8 cellular contexts compared by ENCODE assay signal in the genomic region with DNA sequence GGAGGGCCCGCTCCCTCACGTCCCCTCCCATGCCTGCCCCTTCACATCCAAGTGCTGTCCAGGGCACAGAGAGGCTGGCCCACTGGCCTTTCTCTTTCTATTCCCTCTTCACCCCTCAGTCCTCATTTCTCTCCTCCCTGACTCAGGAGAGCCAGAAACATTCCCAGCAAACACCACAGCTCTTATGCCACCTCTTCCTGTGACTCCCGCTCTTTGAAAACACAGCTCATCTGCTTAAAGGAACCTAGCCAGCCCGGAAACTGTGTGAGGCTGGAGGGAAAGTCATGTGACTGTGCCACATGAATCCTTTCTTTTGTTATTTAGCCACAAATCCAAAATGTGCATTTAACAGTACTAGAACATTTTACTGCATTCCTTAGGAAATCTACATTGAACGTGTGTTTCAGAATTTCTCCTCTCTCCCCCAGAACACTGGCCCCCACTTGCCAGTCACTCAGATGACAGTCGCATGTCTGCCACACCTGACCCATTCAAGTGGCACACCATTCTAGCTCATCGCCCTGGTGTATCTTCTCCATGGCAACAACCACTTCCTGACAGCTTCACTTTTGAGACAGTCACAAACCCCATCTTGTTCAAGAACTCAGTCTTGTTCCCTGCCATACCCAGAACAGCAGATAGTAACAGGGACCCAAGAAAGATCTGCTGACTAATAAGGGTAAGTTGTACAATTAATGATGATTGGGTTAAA. TPM values are rescaled to one million over a fixed set of nuclear protein-coding genes. Genes with fewer than 3 reads are reported as not detected.
A peak's percentile ranks its signal among the peaks of the same experiment; 100 is the strongest.
DNase-seq lines count a peak whose midpoint lies in the region.

No MANE protein-coding gene starts in this region.

- H2BK15ac ChIP-seq in mesenchymal stem cell (ENCODE audit: low read depth, poor library complexity, severe bottlenecking) = peak overlapping the region; percentile 34

- intact Hi-C loops in activated T-helper 2 cell treated with anti-CD3 and anti-CD28 coated beads, Interferon-gamma antibody, Interleukin-2, Interleukin-4, amounts not matched to agents 10 μg/mL and 5 μg/mL and 100 μg/mL, durations not matched to agents 14 hours and 24 hours and 36 hours (cut with micrococcal nuclease) = loop anchor here (2.0 to 5.0 kb wide), 2 partner anchors 13 to 87 kb away; no protein-coding TSS in a partner anchor

- H3K4me3 ChIP-seq in mesenchymal stem cell (ENCODE audit: insufficient read depth in 1 of 2, low read depth in 1 of 2, low read length in 2 of 2) = no peak overlapping the region

- no peak overlapping the region for H3K9ac ChIP-seq in mesenchymal stem cell (ENCODE audit: low read length)

- H3K9me3 ChIP-seq in mesenchymal stem cell (ENCODE audit: control insufficient read depth, low read length) = no peaks in the 10 kb centered on the region

- H4K91ac ChIP-seq in mesenchymal stem cell (ENCODE audit: low read length) = no peak overlapping the region

- peaks cover 5% of the 10 kb centered on the region for H3K4me1 ChIP-seq in mesenchymal stem cell (ENCODE audit: control insufficient read depth, insufficient read depth, low read depth, low read length)

- H3K27me3 ChIP-seq in mesenchymal stem cell (ENCODE audit: control insufficient read depth in 1 of 2, insufficient read depth in 1 of 2, low read length in 2 of 2) = no peaks in the 10 kb centered on the region

- no peak overlapping the region for H3K4me2 ChIP-seq in mesenchymal stem cell (ENCODE audit: low read length, poor library complexity, severe bottlenecking)

- H3K27ac ChIP-seq in mesenchymal stem cell (ENCODE audit: low read length, poor library complexity, severe bottlenecking) = no peak overlapping the region

- H2AFZ ChIP-seq in mesenchymal stem cell (ENCODE audit: low read depth, low read length) = no peak overlapping the region

- H2BK5ac ChIP-seq in mesenchymal stem cell (ENCODE audit: low read depth, low read length, poor library complexity, severe bottlenecking) = no peak overlapping the region

- peaks cover 6 to 9% of the 10 kb centered on the region in 2 experiments for H3K36me3 ChIP-seq in mesenchymal stem cell (ENCODE audit: control insufficient read depth in 1 of 2, insufficient read depth in 2 of 2, low read depth in 1 of 2, low read length in 2 of 2)

- no peak overlapping the region for H3K18ac ChIP-seq in mesenchymal stem cell (ENCODE audit: low read depth in 1 of 2, low read length in 2 of 2)

- H3K27me3 Mint-ChIP-seq in activated T-helper 2 cell treated with anti-CD3 and anti-CD28 coated beads, Interferon-gamma antibody, Interleukin-2, Interleukin-4, amounts not matched to agents 10 μg/mL and 5 μg/mL and 100 μg/mL, durations not matched to agents 14 hours and 24 hours and 36 hours (ENCODE audit: low read depth) = no peaks in the 10 kb centered on the region

- no peaks in the 10 kb centered on the region for H3K36me3 Mint-ChIP-seq in activated T-helper 2 cell treated with anti-CD3 and anti-CD28 coated beads, Interferon-gamma antibody, Interleukin-2, Interleukin-4, amounts not matched to agents 10 μg/mL and 5 μg/mL and 100 μg/mL, durations not matched to agents 14 hours and 24 hours and 36 hours (ENCODE audit: low read depth)

- peak overlapping the region; percentile 54 for H3K4me3 Mint-ChIP-seq in activated T-helper 2 cell treated with anti-CD3 and anti-CD28 coated beads, Interferon-gamma antibody, Interleukin-2, Interleukin-4, amounts not matched to agents 10 μg/mL and 5 μg/mL and 100 μg/mL, durations not matched to agents 14 hours and 24 hours and 36 hours (ENCODE audit: low read depth)

- H2AK5ac ChIP-seq in mesenchymal stem cell (ENCODE audit: low read length, severe bottlenecking) = no peak overlapping the region

- DNase-seq in GM04504 (ENCODE audit: low read depth) = peak; percentile 17
- peak; percentile 85 for DNase-seq in NCI-H2029 (lab: John Stamatoyannopoulos, UW)
- peak; percentile 65 for DNase-seq in activated T-helper 2 cell treated with anti-CD3 and anti-CD28 coated beads, Interferon-gamma antibody, Interleukin-2, Interleukin-4, amounts not matched to agents 10 μg/mL and 5 μg/mL and 100 μg/mL, durations not matched to agents 14 hours and 24 hours and 36 hours (ENCODE audit: low spot score)
- DNase-seq in mesenchymal stem cell = no peak
- DNase-seq in HuH-7.5 (ENCODE audit: low spot score) = no peak
- DNase-seq in islet precursor cell = no peak
- DNase-seq in NCI-H1048 (lab: John Stamatoyannopoulos, UW) = no peak
- no peak for DNase-seq in LoVo (ENCODE audit: low spot score)

- H3K14ac ChIP-seq in mesenchymal stem cell (ENCODE audit: low read length in 2 of 2) = no peak overlapping the region

- no peak overlapping the region for H4K8ac ChIP-seq in mesenchymal stem cell (ENCODE audit: low read length)

- no peak overlapping the region for H2BK120ac ChIP-seq in mesenchymal stem cell (ENCODE audit: low read depth, low read length)

- H3K4ac ChIP-seq in mesenchymal stem cell (ENCODE audit: low read depth in 1 of 2, low read length in 2 of 2) = no peak overlapping the region

- no peak overlapping the region for H3K23ac ChIP-seq in mesenchymal stem cell (ENCODE audit: low read length in 2 of 2)

- H3K27ac Mint-ChIP-seq in activated T-helper 2 cell treated with anti-CD3 and anti-CD28 coated beads, Interferon-gamma antibody, Interleukin-2, Interleukin-4, amounts not matched to agents 10 μg/mL and 5 μg/mL and 100 μg/mL, durations not matched to agents 14 hours and 24 hours and 36 hours = peak overlapping the region; percentile 73

- no peak overlapping the region for H2BK12ac ChIP-seq in mesenchymal stem cell (ENCODE audit: low read length in 2 of 2)

- 96% methylated on average over 7 of the region's 7 CpGs for WGBS in mesenchymal stem cell

- peaks cover 29% of the 10 kb centered on the region for H3K79me1 ChIP-seq in mesenchymal stem cell (replicated peaks; ENCODE audit: low read length, poor library complexity, severe bottlenecking)

- H3K4me1 Mint-ChIP-seq in activated T-helper 2 cell treated with anti-CD3 and anti-CD28 coated beads, Interferon-gamma antibody, Interleukin-2, Interleukin-4, amounts not matched to agents 10 μg/mL and 5 μg/mL and 100 μg/mL, durations not matched to agents 14 hours and 24 hours and 36 hours (ENCODE audit: low read depth) = peaks cover 20% of the 10 kb centered on the region

- H3K9me3 Mint-ChIP-seq in activated T-helper 2 cell treated with anti-CD3 and anti-CD28 coated beads, Interferon-gamma antibody, Interleukin-2, Interleukin-4, amounts not matched to agents 10 μg/mL and 5 μg/mL and 100 μg/mL, durations not matched to agents 14 hours and 24 hours and 36 hours = no peaks in the 10 kb centered on the region

RNA-seq across cellular contexts. Expression of a gene that starts 42.8 kb away (rescaled TPM):
- 2.3 and 2.4 TPM in 2 replicates for total RNA-seq in activated T-helper 2 cell treated with anti-CD3 and anti-CD28 coated beads, Interferon-gamma antibody, Interleukin-2, Interleukin-4, amounts not matched to agents 10 μg/mL and 5 μg/mL and 100 μg/mL, durations not matched to agents 14 hours and 24 hours and 36 hours
- polyA plus RNA-seq in mesenchymal stem cell (2013, experiment 1 of 2) = 16.9 TPM
- polyA plus RNA-seq in mesenchymal stem cell (2013, experiment 2 of 2) = 16.6 TPM

Comparison
In these comparisons a context has a peak if more than half of its experiments do, and no peak if none do; other contexts are left out.
1. DNase-seq: peak in GM04504 (single experiment), NCI-H2029 (single experiment) and activated T-helper 2 cell treated with anti-CD3 and anti-CD28 coated beads, Interferon-gamma antibody, Interleukin-2, Interleukin-4, amounts not matched to agents 10 μg/mL and 5 μg/mL and 100 μg/mL, durations not matched to agents 14 hours and 24 hours and 36 hours (single experiment); none in mesenchymal stem cell (single experiment), HuH-7.5 (single experiment), islet precursor cell (single experiment), NCI-H1048 (single experiment) and LoVo (single experiment).